ENCODE assay signal across 24 cellular contexts in the genomic region with DNA sequence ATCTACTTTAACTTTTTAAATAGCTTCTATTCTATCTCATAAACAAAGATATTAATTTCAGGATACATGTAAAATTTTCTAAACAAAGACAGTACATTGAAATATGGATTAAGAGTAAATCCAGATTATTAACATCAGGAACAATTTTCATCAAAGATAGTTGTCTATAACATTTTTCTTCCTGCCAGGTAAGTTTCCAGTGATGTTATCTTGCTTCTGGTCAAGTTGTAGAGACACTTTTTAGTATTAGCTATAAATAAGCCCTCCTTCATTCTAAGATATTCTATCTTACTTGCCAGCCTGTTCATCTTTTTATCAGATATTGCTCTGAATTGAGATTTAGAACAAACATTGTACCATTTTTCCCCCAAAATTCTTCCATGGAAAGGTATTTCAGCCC.
"Had no signal": no experiment of that assay in that cellular context is flagged by ENCODE, and none has a peak within 500 bp of the region (broad histone marks: within the 10 kb centered on the region; RNA-seq: fewer than 3 reads in every experiment).

No MANE protein-coding gene starts in this region.

- DNase-seq: colonic mucosa; cortex of kidney; dermis blood vessel endothelial cell; dorsolateral prefrontal cortex; effector CD4-positive, alpha-beta T cell; effector CD8-positive, alpha-beta T cell; effector memory CD4-positive, alpha-beta T cell; effector memory CD8-positive, alpha-beta T cell; endodermal cell; erythroblast; esophagus squamous epithelium; foreskin fibroblast; foreskin keratinocyte; foreskin melanocyte; gastrocnemius medialis; glutamatergic neuron; head of caudate nucleus; heart left ventricle; heart right ventricle had no signal

- FAIRE-seq: colon, endometrium, endothelial cell of umbilical vein had no signal

- ATAC-seq: effector memory CD8-positive, alpha-beta T cell; esophagus mucosa; foreskin keratinocyte; gastrocnemius medialis; gastroesophageal sphincter; heart left ventricle; heart right ventricle had no signal
